In the genomic region with DNA sequence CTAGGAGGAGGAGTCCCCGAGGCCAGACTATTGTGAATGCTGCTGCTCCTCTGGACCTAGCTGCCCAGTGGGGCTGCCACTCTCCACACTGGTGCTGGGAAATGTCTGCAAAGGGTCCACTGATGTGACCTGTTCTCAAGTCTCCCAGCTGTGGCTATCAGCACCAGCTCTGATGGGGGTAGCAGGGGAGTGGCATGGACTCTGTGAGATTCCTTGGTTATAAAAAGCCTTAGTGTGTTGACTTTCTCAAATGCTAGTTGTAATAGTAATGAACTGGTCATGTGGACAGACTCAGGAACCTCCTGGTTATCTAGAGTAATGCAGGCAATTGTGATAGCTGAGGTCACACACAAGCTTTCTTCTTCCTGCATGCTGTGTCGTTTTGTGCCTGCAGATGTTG, we compare ENCODE assay signal across 1 cellular context.
TF ChIP-seq lines count a peak whose summit lies in the region.

No MANE protein-coding gene starts in this region.

TF ChIP-seq in H1, 55 proteins besides CTCF, POLR2A, EP300 and RAD21:
- TF ChIP-seq HDAC2 (IDR thresholded peaks at IDR 0.05; ENCODE audit: borderline replicate concordance in 1 of 2, low read depth in 2 of 2, low read length in 2 of 2) (no peak), CHD2 (IDR thresholded peaks at IDR 0.05; ENCODE audit: low read length) (no peak), CREB1 (IDR thresholded peaks at IDR 0.05) (no peak), SP4 (IDR thresholded peaks at IDR 0.05; ENCODE audit: low read length) (no peak), SUZ12 (IDR thresholded peaks at IDR 0.05; ENCODE audit: low read length) (no peak), BCL11A (IDR thresholded peaks at IDR 0.05; ENCODE audit: low read depth in 2 of 2, low read length in 2 of 2) (no peak), SRF (IDR thresholded peaks at IDR 0.05; ENCODE audit: low read depth, low read length) (no peak), YY1 (IDR thresholded peaks at IDR 0.05; ENCODE audit: low read depth, low read length) (no peak), CTBP2 (IDR thresholded peaks at IDR 0.05; ENCODE audit: borderline replicate concordance, insufficient read depth, insufficient read length, low read length) (no peak), RNF2 (IDR thresholded peaks at IDR 0.05; ENCODE audit: borderline replicate concordance, low read depth, low read length, missing control alignments, poor library complexity, severe bottlenecking) (no peak), BRCA1 (IDR thresholded peaks at IDR 0.05; ENCODE audit: low read depth, low read length) (no peak), KDM4A (IDR thresholded peaks at IDR 0.05; ENCODE audit: low read depth, low read length, severe bottlenecking) (no peak), SIN3A (conservative IDR thresholded peaks at IDR 0.05 in 1 of 2, IDR thresholded peaks at IDR 0.05 in 1 of 2; ENCODE audit: low read depth in 1 of 2, low read length in 2 of 2) (no peak), KDM5A (IDR thresholded peaks at IDR 0.05; ENCODE audit: low read length) (no peak), GABPA (IDR thresholded peaks at IDR 0.05; ENCODE audit: borderline replicate concordance, insufficient read depth, low read length) (no peak), POLR2AphosphoS5 (IDR thresholded peaks at IDR 0.05; ENCODE audit: low read depth, low read length) (no peak), EZH2 (IDR thresholded peaks at IDR 0.05; ENCODE audit: low read depth, low read length, severe bottlenecking) (no peak)
- TF ChIP-seq, protein P1, sequence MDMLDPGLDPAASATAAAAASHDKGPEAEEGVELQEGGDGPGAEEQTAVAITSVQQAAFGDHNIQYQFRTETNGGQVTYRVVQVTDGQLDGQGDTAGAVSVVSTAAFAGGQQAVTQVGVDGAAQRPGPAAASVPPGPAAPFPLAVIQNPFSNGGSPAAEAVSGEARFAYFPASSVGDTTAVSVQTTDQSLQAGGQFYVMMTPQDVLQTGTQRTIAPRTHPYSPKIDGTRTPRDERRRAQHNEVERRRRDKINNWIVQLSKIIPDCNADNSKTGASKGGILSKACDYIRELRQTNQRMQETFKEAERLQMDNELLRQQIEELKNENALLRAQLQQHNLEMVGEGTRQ (IDR thresholded peaks at IDR 0.05; ENCODE audit: low read length) = no peak
